Comparison of ENCODE assay signal across 8 cellular contexts in the genomic region with DNA sequence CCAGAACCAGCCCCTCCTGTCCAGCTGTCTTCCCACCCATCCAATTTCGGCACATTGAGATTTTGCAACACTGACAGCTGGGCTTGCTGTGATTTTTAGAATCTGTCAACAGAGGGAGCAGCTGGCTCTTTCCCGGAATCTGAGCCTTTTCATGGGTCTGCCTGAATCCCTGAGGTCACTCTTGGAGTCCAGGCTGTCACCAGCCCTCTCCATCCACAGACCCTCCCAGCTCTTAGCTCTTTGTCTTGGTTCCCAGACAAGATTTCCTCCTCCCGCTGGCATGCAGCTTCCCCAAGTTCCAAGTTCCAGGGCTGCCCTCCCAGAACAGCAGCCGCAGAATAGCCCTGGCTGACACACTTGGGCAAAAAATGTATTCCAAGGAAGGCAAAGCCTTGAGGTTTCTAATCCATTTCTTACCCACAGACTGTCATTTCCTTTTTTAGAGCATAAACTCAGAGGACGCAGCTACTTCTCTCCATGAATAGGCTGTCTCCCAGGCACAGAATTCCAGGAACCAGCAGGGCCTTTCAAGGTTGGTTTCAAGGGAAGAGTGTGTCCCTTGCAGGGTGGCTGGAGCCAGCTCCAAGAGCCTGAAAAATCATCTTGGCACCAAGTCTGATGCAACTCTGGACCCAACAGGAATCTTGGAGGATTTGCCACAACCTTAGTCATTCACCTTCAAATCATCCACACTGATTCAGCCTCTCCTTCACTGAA. TPM values are rescaled to one million over a fixed set of nuclear protein-coding genes. Genes with fewer than 3 reads are reported as not detected.
DNase-seq lines count a peak whose midpoint lies in the region; FAIRE-seq and TF ChIP-seq lines count a peak whose summit lies in the region.

No MANE protein-coding gene starts in this region.

- H2AFZ ChIP-seq in keratinocyte (ENCODE audit: control insufficient read depth, low read length) = no peak overlapping the region

- H3K4me3 Mint-ChIP-seq in brain = peak overlapping the region in 1 of 5 experiments; percentile 54

- H3K36me3 ChIP-seq in keratinocyte (ENCODE audit: control insufficient read depth in 2 of 2, extremely low read depth in 1 of 2, insufficient read depth in 2 of 2, low read length in 2 of 2) = no peaks in the 10 kb centered on the region

- no peaks in the 10 kb centered on the region for H3K79me2 ChIP-seq in keratinocyte (ENCODE audit: control insufficient read depth, insufficient read depth, low read length)

- H3K9me3 ChIP-seq in keratinocyte (ENCODE audit: control insufficient read depth, low read depth, low read length) = no peaks in the 10 kb centered on the region

- no peak overlapping the region for H3K9ac ChIP-seq in keratinocyte (ENCODE audit: control insufficient read depth, extremely low read depth, insufficient read depth, low read length)

- H3K36me3 Mint-ChIP-seq in brain = no peaks in the 10 kb centered on the region

- H3K27me3 Mint-ChIP-seq in brain = peaks cover 20% of the 10 kb centered on the region

- peaks cover 27% of the 10 kb centered on the region for H3K4me1 ChIP-seq in keratinocyte (ENCODE audit: control insufficient read depth, extremely low read depth, insufficient read depth, low read length)

- DNase-seq in NCI-H748 (lab: John Stamatoyannopoulos, UW; ENCODE audit: unreplicated experiment) (peak; percentile 77), NCI-H748 treated with DMSO at 0.1 percent for 48 hours (lab: John Stamatoyannopoulos, UW) (no peak), keratinocyte (ENCODE audit: low read depth, low spot score) (no peak), ureter (ENCODE audit: low spot score) (peak; percentile 55), foreskin melanocyte (no peak), NCI-H226 (no peak)
- DNase-seq in stimulated activated CD4-positive, alpha-beta T cell treated with anti-CD3 and anti-CD28 coated beads, Interleukin-15, amount 100 ng/mL, for 24 hours = no peak

- TF ChIP-seq CTCF in brain (conservative IDR thresholded peaks at IDR 0.05) = peak; percentile 56 to 64
- TF ChIP-seq CTCF in keratinocyte (optimal IDR thresholded peaks at IDR 0.05 in 1 of 3, IDR thresholded peaks at IDR 0.05 in 1 of 3, conservative IDR thresholded peaks at IDR 0.05 in 1 of 3; ENCODE audit: extremely low read depth in 1 of 3, insufficient read depth in 2 of 3, low read length in 3 of 3) = peak; percentile 31 to 51 (median 44)

- dilution Hi-C loops in keratinocyte (cut with MboI; ENCODE audit: extremely low pct_ligation_motif_present, low sequenced_read_pairs) = no loop called here

- H3K9me1 ChIP-seq in keratinocyte (ENCODE audit: control insufficient read depth, extremely low read depth, insufficient read depth, low read length) = no peaks in the 10 kb centered on the region

- H3K27me3 ChIP-seq in keratinocyte (ENCODE audit: control insufficient read depth, extremely low read depth, insufficient read depth, low read length) = no peaks in the 10 kb centered on the region

- H3K4me3 ChIP-seq in keratinocyte (ENCODE audit: control insufficient read depth in 2 of 3, extremely low read depth in 1 of 3, insufficient read depth in 2 of 3, low read depth in 1 of 3, low read length in 3 of 3) = no peak overlapping the region

- no peaks in the 10 kb centered on the region for H4K20me1 ChIP-seq in keratinocyte (ENCODE audit: control insufficient read depth, extremely low read depth, insufficient read depth, low read length)

- H3K27ac ChIP-seq in keratinocyte (ENCODE audit: control insufficient read depth, insufficient read depth, low read length) = no peak overlapping the region

- no peak for FAIRE-seq in keratinocyte (lab: Jason Lieb, UNC)

- H3K27ac Mint-ChIP-seq in brain = peak overlapping the region; percentile 26 to 94 (median 90)

- H3K4me1 Mint-ChIP-seq in brain = peaks cover 40% of the 10 kb centered on the region

- no peaks in the 10 kb centered on the region for H3K9me3 Mint-ChIP-seq in brain

- H3K4me2 ChIP-seq in keratinocyte (ENCODE audit: control insufficient read depth, extremely low read depth, insufficient read depth, low read depth, low read length) = peak overlapping the region; percentile 26

RNA-seq across cellular contexts. Expression of a gene that starts 7.1 kb away (rescaled TPM):
- polyA plus RNA-seq in brain (ENCODE audit: insufficient read depth, low read depth, low replicate concordance) = 11.7 TPM
- 0.49 to 1.1 TPM (median 1.0 TPM) in 3 replicates for polyA plus RNA-seq in keratinocyte
- 0.65 TPM for polyA plus RNA-seq in keratinocyte (2011; ENCODE audit: low read depth)
- 0.69 and 1.9 TPM in 2 replicates for polyA plus RNA-seq in keratinocyte (2011; cell fraction: cytosol; rRNA removed)
- polyA plus RNA-seq in keratinocyte (2011; cell fraction: nucleus; rRNA removed) = 1.2 and 1.8 TPM in 2 replicates
- polyA plus RNA-seq in keratinocyte (2012; ENCODE audit: low replicate concordance) = 1.3 and 1.4 TPM in 2 replicates
- 0.32 to 0.36 TPM in 2 of 3 replicates, not detected in the other for polyA minus RNA-seq in keratinocyte
- 2.5 TPM for polyA minus RNA-seq in keratinocyte (2011; cell fraction: cytosol; rRNA and poly(A)+ RNA removed)
- 0.53 and 0.93 TPM in 2 replicates for polyA minus RNA-seq in keratinocyte (2011; cell fraction: nucleus; rRNA and poly(A)+ RNA removed)
- total RNA-seq in ureter = 1.4 TPM

RNA-seq across cellular contexts. Expression of a gene that starts 25.4 kb away (rescaled TPM):
- polyA plus RNA-seq in brain (ENCODE audit: insufficient read depth, low read depth, low replicate concordance) (0.08 TPM), keratinocyte (not detected in 3 replicates)
- not detected for polyA plus RNA-seq in keratinocyte (2011; ENCODE audit: low read depth)
- not detected in 2 replicates for polyA plus RNA-seq in keratinocyte (2011; cell fraction: cytosol; rRNA removed)
- not detected in 2 replicates for polyA plus RNA-seq in keratinocyte (2011; cell fraction: nucleus; rRNA removed)
- polyA plus RNA-seq in keratinocyte (2012; ENCODE audit: low replicate concordance) = not detected in 2 replicates
- polyA minus RNA-seq in keratinocyte = not detected in 3 replicates
- not detected for polyA minus RNA-seq in keratinocyte (2011; cell fraction: cytosol; rRNA and poly(A)+ RNA removed)
- not detected in 2 replicates for polyA minus RNA-seq in keratinocyte (2011; cell fraction: nucleus; rRNA and poly(A)+ RNA removed)
- not detected for total RNA-seq in ureter

Comparison
In these comparisons a context has a peak if more than half of its experiments do, and no peak if none do; other contexts are left out.
1. DNase-seq: peak in NCI-H748 (single experiment) and ureter (single experiment); none in NCI-H748 treated with DMSO at 0.1 percent for 48 hours (single experiment), keratinocyte (single experiment), stimulated activated CD4-positive, alpha-beta T cell treated with anti-CD3 and anti-CD28 coated beads, Interleukin-15, amount 100 ng/mL, for 24 hours (single experiment), foreskin melanocyte (single experiment) and NCI-H226 (single experiment).